ENCODE assay signal across 8 cellular contexts in genomic region chr10:6204341-6205191, GRCh38. TPM values are rescaled to one million over a fixed set of nuclear protein-coding genes. Genes with fewer than 3 reads are reported as not detected.
DNase-seq lines count a peak whose midpoint lies in the region; ATAC-seq and TF ChIP-seq lines count a peak whose summit lies in the region.

No MANE protein-coding gene starts in this region.

- peaks cover 52% of the 10 kb centered on the region for H3K4me1 Mint-ChIP-seq in stimulated activated naive CD8-positive, alpha-beta T cell treated with anti-CD3 and anti-CD28 coated beads, Interleukin-15, Interleukin-2, amounts not matched to agents 100 ng/mL and 50 ng/mL, for 24 hours (ENCODE audit: low read depth)
- H3K4me1 Mint-ChIP-seq in activated CD8-positive, alpha-beta T cell treated with anti-CD3 and anti-CD28 coated beads for 36 hours (ENCODE audit: low read depth) = peaks cover 35% of the 10 kb centered on the region

- no peaks in the 10 kb centered on the region for H3K9me3 ChIP-seq in gastroesophageal sphincter

- peaks cover 14% of the 10 kb centered on the region for H3K36me3 Mint-ChIP-seq in stimulated activated naive CD8-positive, alpha-beta T cell treated with anti-CD3 and anti-CD28 coated beads, Interleukin-15, Interleukin-2, amounts not matched to agents 100 ng/mL and 50 ng/mL, for 24 hours (ENCODE audit: low read depth)
- peaks cover 23% of the 10 kb centered on the region for H3K36me3 Mint-ChIP-seq in activated CD8-positive, alpha-beta T cell treated with anti-CD3 and anti-CD28 coated beads for 36 hours (ENCODE audit: low read depth)

- WGBS in gastroesophageal sphincter (ENCODE audit: low coverage in 1 of 2), 2 donors = 39 to 60% methylated on average over 2 to 12 of the region's 24 CpGs

- no peaks in the 10 kb centered on the region for H3K27me3 ChIP-seq in gastroesophageal sphincter

- H3K27ac ChIP-seq in gastroesophageal sphincter = peak overlapping the region in 3 of 4 donors; percentile 95 to 100 (median 98)

- TF ChIP-seq EP300 in gastroesophageal sphincter (IDR thresholded peaks at IDR 0.05) = no peak

- CTCF ChIA-PET in activated CD8-positive, alpha-beta T cell treated with anti-CD3 and anti-CD28 coated beads for 36 hours (lab: Charles Lee) = interaction anchor here (0.7 to 3.3 kb wide), 9 partner anchors 9 to 205 kb away, joined by 3 to 23 read pairs (median 3); no protein-coding TSS in a partner anchor

- TF ChIP-seq POLR2A in gastroesophageal sphincter (IDR thresholded peaks at IDR 0.05) = no peak

- no peaks in the 10 kb centered on the region for H3K27me3 Mint-ChIP-seq in stimulated activated naive CD8-positive, alpha-beta T cell treated with anti-CD3 and anti-CD28 coated beads, Interleukin-15, Interleukin-2, amounts not matched to agents 100 ng/mL and 50 ng/mL, for 24 hours
- no peaks in the 10 kb centered on the region for H3K27me3 Mint-ChIP-seq in activated CD8-positive, alpha-beta T cell treated with anti-CD3 and anti-CD28 coated beads for 36 hours

- H3K27ac Mint-ChIP-seq in stimulated activated naive CD8-positive, alpha-beta T cell treated with anti-CD3 and anti-CD28 coated beads, Interleukin-15, Interleukin-2, amounts not matched to agents 100 ng/mL and 50 ng/mL, for 24 hours = no peak overlapping the region
- no peak overlapping the region for H3K27ac Mint-ChIP-seq in activated CD8-positive, alpha-beta T cell treated with anti-CD3 and anti-CD28 coated beads for 36 hours

- no peak for ATAC-seq in stimulated activated naive CD8-positive, alpha-beta T cell treated with anti-CD3 and anti-CD28 coated beads, Interleukin-15, Interleukin-2, amounts not matched to agents 100 U/mL and 50 U/mL, for 24 hours
- no peak for ATAC-seq in activated CD8-positive, alpha-beta T cell treated with anti-CD3 and anti-CD28 coated beads for 36 hours
- ATAC-seq in gastroesophageal sphincter = no peak

- H3K36me3 ChIP-seq in gastroesophageal sphincter = no peaks in the 10 kb centered on the region

- intact Hi-C loops in activated CD8-positive, alpha-beta T cell treated with anti-CD3 and anti-CD28 coated beads for 36 hours (cut with micrococcal nuclease) = loop anchor here (2.0 to 10.0 kb wide), 2 partner anchors 70 to 196 kb away; no protein-coding TSS in a partner anchor

- peak overlapping the region; percentile 54 to 84 for H3K4me3 ChIP-seq in gastroesophageal sphincter

- peaks cover 0 to 74% (median 25%) of the 10 kb centered on the region in 3 donors for H3K4me1 ChIP-seq in gastroesophageal sphincter

- POLR2A ChIA-PET in activated CD8-positive, alpha-beta T cell treated with anti-CD3 and anti-CD28 coated beads for 36 hours (lab: Charles Lee) = interaction anchor here (0.7 to 1.1 kb wide), 3 partner anchors 11 to 41 kb away, joined by 3 to 4 read pairs (median 3); no protein-coding TSS in a partner anchor

- H3K9me3 Mint-ChIP-seq in stimulated activated naive CD8-positive, alpha-beta T cell treated with anti-CD3 and anti-CD28 coated beads, Interleukin-15, Interleukin-2, amounts not matched to agents 100 ng/mL and 50 ng/mL, for 24 hours = no peaks in the 10 kb centered on the region
- no peaks in the 10 kb centered on the region for H3K9me3 Mint-ChIP-seq in activated CD8-positive, alpha-beta T cell treated with anti-CD3 and anti-CD28 coated beads for 36 hours

- TF ChIP-seq CTCF in activated CD8-positive, alpha-beta T cell treated with anti-CD3 and anti-CD28 coated beads for 36 hours (IDR thresholded peaks at IDR 0.05) = no peak
- no peak for TF ChIP-seq CTCF in gastroesophageal sphincter (IDR thresholded peaks at IDR 0.05)

- H3K4me3 Mint-ChIP-seq in stimulated activated naive CD8-positive, alpha-beta T cell treated with anti-CD3 and anti-CD28 coated beads, Interleukin-15, Interleukin-2, amounts not matched to agents 100 ng/mL and 50 ng/mL, for 24 hours = peak overlapping the region; percentile 79
- H3K4me3 Mint-ChIP-seq in activated CD8-positive, alpha-beta T cell treated with anti-CD3 and anti-CD28 coated beads for 36 hours = peak overlapping the region; percentile 98

- no peak for DNase-seq in stimulated activated naive CD8-positive, alpha-beta T cell treated with anti-CD3 and anti-CD28 coated beads, Interleukin-15, Interleukin-2, amounts not matched to agents 100 U/mL and 50 U/mL, for 24 hours
- DNase-seq in activated CD8-positive, alpha-beta T cell treated with anti-CD3 and anti-CD28 coated beads for 36 hours = peak; percentile 13
- DNase-seq in occipital lobe (lab: John Stamatoyannopoulos, UW) (peak; percentile 38), NCI-H510A treated with DMSO at 0.1 percent for 48 hours (lab: John Stamatoyannopoulos, UW) (no peak), activated gamma-delta T cell (lab: John Stamatoyannopoulos, UW) (no peak), SIG-M5 (lab: John Stamatoyannopoulos, UW) (no peak)

RNA-seq across cellular contexts. Expression of gene PFKFB3, which starts 1.8 kb away (rescaled TPM):
- total RNA-seq in activated CD8-positive, alpha-beta T cell treated with anti-CD3 and anti-CD28 coated beads for 36 hours = 100 to 1,000 TPM; 107 to 117 TPM
- 10 to 100 TPM; 29.6 to 78.3 (median 38.4) TPM for total RNA-seq in gastroesophageal sphincter
- total RNA-seq in occipital lobe = 21.4 TPM

Comparison
In these comparisons a context has a peak if more than half of its experiments do, and no peak if none do; other contexts are left out.
1. DNase-seq: peak in activated CD8-positive, alpha-beta T cell treated with anti-CD3 and anti-CD28 coated beads for 36 hours (single experiment) and occipital lobe (single experiment); none in stimulated activated naive CD8-positive, alpha-beta T cell treated with anti-CD3 and anti-CD28 coated beads, Interleukin-15, Interleukin-2, amounts not matched to agents 100 U/mL and 50 U/mL, for 24 hours (single experiment), NCI-H510A treated with DMSO at 0.1 percent for 48 hours (single experiment), activated gamma-delta T cell (single experiment) and SIG-M5 (single experiment).